8 cellular contexts compared by ENCODE assay signal in genomic region chr19:37505958-37506386, GRCh38. TPM values are rescaled to one million over a fixed set of nuclear protein-coding genes. Genes with fewer than 3 reads are reported as not detected.
DNase-seq lines count a peak whose midpoint lies in the region; ATAC-seq, FAIRE-seq and TF ChIP-seq lines count a peak whose summit lies in the region.

No MANE protein-coding gene starts in this region.

- no peaks in the 10 kb centered on the region for H4K20me1 ChIP-seq in OCI-LY3 (ENCODE audit: insufficient read depth, low read length)

- H3K9me3 Mint-ChIP-seq in HFFc6, result peaks cover 36% of the 10 kb centered on the region

- H3K9me3 ChIP-seq in OCI-LY3 (ENCODE audit: insufficient read depth, low read length), result 0 out of 2 replicates have a peak, but pooled peaks cover 6% of the 10 kb centered on the region
- peaks cover 0 to 32% (median 0%) of the 10 kb centered on the region in 12 donors for H3K9me3 ChIP-seq in heart left ventricle
- peaks cover 1% of the 10 kb centered on the region for H3K9me3 ChIP-seq in small intestine (ENCODE audit: control insufficient read depth, low read depth)

- DNase-seq in heart left ventricle (no peak), small intestine (no peak), HFFc6 (no peak)
- no peak for DNase-seq in activated CD8-positive, alpha-beta memory T cell treated with anti-CD3 and anti-CD28 coated beads, Interleukin-2, amount 50 U/mL, for 4 hours

- no peak overlapping the region for H3K27ac Mint-ChIP-seq in HFFc6

- peak overlapping the region; percentile 77 for H3K4me2 ChIP-seq in OCI-LY3 (ENCODE audit: low read length)

- peak overlapping the region; percentile 79 for H3K9ac ChIP-seq in OCI-LY3 (ENCODE audit: low read length)

- no peak for FAIRE-seq in small intestine (lab: Jason Lieb, UNC)

- H3K36me3 Mint-ChIP-seq in HFFc6 (ENCODE audit: low read depth), result peaks cover 23% of the 10 kb centered on the region

- H3K4me3 Mint-ChIP-seq in HFFc6, result no peak overlapping the region

- peak overlapping the region; percentile 73 for H2AFZ ChIP-seq in OCI-LY3 (ENCODE audit: low read depth, low read length)

- H3K27me3 ChIP-seq in OCI-LY3 (ENCODE audit: low read depth, low read length), result no peaks in the 10 kb centered on the region
- no peaks in the 10 kb centered on the region for H3K27me3 ChIP-seq in heart left ventricle
- no peaks in the 10 kb centered on the region for H3K27me3 ChIP-seq in small intestine (ENCODE audit: control insufficient read depth in 2 of 2, insufficient read depth in 2 of 2, low read length in 2 of 2)

- TF ChIP-seq CTCF in OCI-LY3 (IDR thresholded peaks at IDR 0.05; ENCODE audit: low read depth, low read length) (no peak), heart left ventricle (IDR thresholded peaks at IDR 0.05) (no peak), HFFc6 (IDR thresholded peaks at IDR 0.05) (no peak)

- no peak for TF ChIP-seq POLR2A in heart left ventricle (IDR thresholded peaks at IDR 0.05)
- no peak for TF ChIP-seq POLR2A in GM18505 (IDR thresholded peaks at IDR 0.05; ENCODE audit: borderline replicate concordance, extremely low read depth, insufficient read depth, insufficient read length)

- peak; percentile 48 for ATAC-seq in GM21529 (IDR thresholded peaks at IDR 0.05; ENCODE audit: unreplicated experiment)
- peak in 3 of 4 donors; percentile 11 to 24 (median 19) for ATAC-seq in heart left ventricle
- ATAC-seq in GM18505 (IDR thresholded peaks at IDR 0.05; ENCODE audit: unreplicated experiment), result no peak
- no peak for ATAC-seq in HG03342 (IDR thresholded peaks at IDR 0.05; ENCODE audit: unreplicated experiment)

- H3K79me2 ChIP-seq in OCI-LY3 (ENCODE audit: low read length), result peaks cover 7% of the 10 kb centered on the region

- intact Hi-C loops in heart left ventricle (cut with DNase I), result loop anchor here in 6 of 10 donors (1.0 to 10.0 kb wide), 6 partner anchors 34 to 149 kb away; partner anchors contain the start of genes ZNF570 (in 4 of the 6), ZNF569 (in 2 of the 6) and ZFP30 (in 1 of the 6)

- no peaks in the 10 kb centered on the region for H3K4me1 Mint-ChIP-seq in HFFc6 (ENCODE audit: low read depth)

- H3K4me3 ChIP-seq in OCI-LY3 (ENCODE audit: low read length), result peak overlapping the region; percentile 88
- H3K4me3 ChIP-seq in heart left ventricle, result peak overlapping the region; percentile 62 to 87 (median 70)
- H3K4me3 ChIP-seq in small intestine (ENCODE audit: low read depth in 1 of 2, low read length in 2 of 2), result peak overlapping the region; percentile 52 to 78

- 1 to 6% (median 3%) methylated on average over 12 of the region's 12 CpGs for WGBS in heart left ventricle, 4 donors
- 3 to 6% (median 5%) methylated on average over 12 of the region's 12 CpGs for WGBS in small intestine, 3 donors

- H3K36me3 ChIP-seq in OCI-LY3 (replicated peaks; ENCODE audit: low read depth, low read length) (peaks cover 26% of the 10 kb centered on the region), heart left ventricle (peaks cover 0 to 23% (median 9%) of the 10 kb centered on the region in 9 donors), small intestine (ENCODE audit: control insufficient read depth in 2 of 2, insufficient read depth in 2 of 2, low read length in 2 of 2) (no peaks in the 10 kb centered on the region)

- no peaks in the 10 kb centered on the region; the same call in 1 of the 2 replicates for H3K4me1 ChIP-seq in OCI-LY3 (ENCODE audit: low read length)
- peaks cover 0 to 19% (median 5%) of the 10 kb centered on the region in 12 donors for H3K4me1 ChIP-seq in heart left ventricle
- no peaks in the 10 kb centered on the region for H3K4me1 ChIP-seq in small intestine (ENCODE audit: control insufficient read depth in 2 of 2, insufficient read depth in 1 of 2, low read depth in 1 of 2, low read length in 1 of 2)

- H3K27ac ChIP-seq in OCI-LY3 (ENCODE audit: low read length) (peak overlapping the region; percentile 75), heart left ventricle (peak overlapping the region; percentile 86 to 98 (median 93)), small intestine (ENCODE audit: low read depth in 1 of 2, low read length in 1 of 2) (peak overlapping the region; percentile 93 to 95)

- H3K27me3 Mint-ChIP-seq in HFFc6 (ENCODE audit: insufficient read depth), result peaks cover 2% of the 10 kb centered on the region; the same call in 1 of the 2 replicates

RNA-seq across cellular contexts. Expression of gene ZNF793, which starts 0.8 kb away (rescaled TPM):
- 1 to 10 TPM; 2.8 to 7.9 (median 6.2) TPM for total RNA-seq in heart left ventricle
- polyA plus RNA-seq in heart left ventricle, result 1 to 10 TPM; 4.1 to 4.9 TPM
- polyA plus RNA-seq in small intestine, result 1 to 10 TPM in 1 of 3 donors, under 1 TPM in 2; 0.22 to 1.9 (median 0.27) TPM
- 1 to 10 TPM in 2 of 6 experiments, under 1 TPM in 4; 0.43 to 3.4 (median 0.70) TPM for total RNA-seq in HFFc6 (2021; fragmentation: NEBNext Ultra II Directional; extraction: Animal tissue kit (Norgen Biotek cat#: 25700))

RNA-seq across cellular contexts. Expression of gene ZNF570, which starts 36.8 kb away (rescaled TPM):
- total RNA-seq in heart left ventricle, result 10 to 100 TPM in 1 of 9 donors, 1 to 10 TPM in 8; 5.3 to 11.4 (median 7.0) TPM
- polyA plus RNA-seq in heart left ventricle (1 to 10 TPM; 2.6 to 4.4 TPM), small intestine (1 to 10 TPM; 1.4 to 2.2 (median 1.8) TPM)
- 1 to 10 TPM; 1.8 to 4.9 (median 2.5) TPM for total RNA-seq in HFFc6 (2021; fragmentation: NEBNext Ultra II Directional; extraction: Animal tissue kit (Norgen Biotek cat#: 25700))

RNA-seq across cellular contexts. Expression of gene ZNF569, which starts 38.7 kb away (rescaled TPM):
- 1 to 10 TPM; 5.4 to 8.0 (median 6.1) TPM for total RNA-seq in heart left ventricle
- polyA plus RNA-seq in heart left ventricle (1 to 10 TPM; 2.6 to 4.4 TPM), small intestine (1 to 10 TPM in 2 of 3 donors, under 1 TPM in 1; 0.89 to 1.3 (median 1.1) TPM)
- 1 to 10 TPM; 5.3 to 8.9 (median 6.2) TPM for total RNA-seq in HFFc6 (2021; fragmentation: NEBNext Ultra II Directional; extraction: Animal tissue kit (Norgen Biotek cat#: 25700))

Comparison
In these comparisons a context has a peak if more than half of its experiments do, and no peak if none do; other contexts are left out.
1. ATAC-seq: peak in GM21529 (single experiment) and heart left ventricle (3 of 4); none in GM18505 (single experiment) and HG03342 (single experiment).
2. Peak in every context shown above with its lines, with median percentiles within 50 percentile points of each other: H3K27ac ChIP-seq and H3K4me3 ChIP-seq.